In genomic region chr2:113124984-113125855, GRCh38 we compare ENCODE assay signal across 17 cellular contexts. TPM values are rescaled to one million over a fixed set of nuclear protein-coding genes. Genes with fewer than 3 reads are reported as not detected.
DNase-seq lines count a peak whose midpoint lies in the region; ATAC-seq and TF ChIP-seq lines count a peak whose summit lies in the region.
"Had no signal": no experiment of that assay in that cellular context is flagged by ENCODE, and none has a peak within 500 bp of the region (broad histone marks: within the 10 kb centered on the region; RNA-seq: fewer than 3 reads in every experiment).

No MANE protein-coding gene starts in this region.

- H3K36me3 ChIP-seq in esophagus (ENCODE audit: control insufficient read depth in 2 of 2, insufficient read depth in 2 of 2, low read length in 1 of 2) = peaks cover 9 to 18% of the 10 kb centered on the region in 2 donors

- H3K4me1 ChIP-seq in esophagus (ENCODE audit: control insufficient read depth in 2 of 2, insufficient read depth in 2 of 2, low read length in 1 of 2) = peaks cover 2 to 3% of the 10 kb centered on the region in 2 donors
- H3K4me1 ChIP-seq: parathyroid adenoma had no signal

- peak overlapping the region; percentile 90 for H3K4me3 Mint-ChIP-seq in natural killer cell treated with Interleukin-12 subunit alpha and Interleukin-12 subunit beta and Interleukin-15 and Interleukin-18, amount 100 ng/mL, for 72 hours
- H3K4me3 Mint-ChIP-seq in natural killer cell = no peak overlapping the region

- H3K9me3 ChIP-seq in esophagus (ENCODE audit: control insufficient read depth in 2 of 2, insufficient read depth in 1 of 2, low read depth in 1 of 2, low read length in 1 of 2) = no peaks in the 10 kb centered on the region

- H3K27ac ChIP-seq in esophagus (ENCODE audit: low read depth in 2 of 2, low read length in 1 of 2) = peak overlapping the region; percentile 38 to 80
- H3K27ac ChIP-seq: dorsolateral prefrontal cortex, parathyroid adenoma had no signal

- DNase-seq in natural killer cell treated with Interleukin-12 subunit alpha and Interleukin-12 subunit beta and Interleukin-15 and Interleukin-18, amount 100 ng/mL, for 72 hours (ENCODE audit: low spot score) = no peak
- no peak for DNase-seq in natural killer cell
- DNase-seq in M059J (ENCODE audit: low read depth) = peak; percentile 77
- DNase-seq in medulla oblongata (ENCODE audit: extremely low spot score) = no peak
- DNase-seq in NCI-H1436 treated with DMSO at 0.1 percent for 48 hours (lab: John Stamatoyannopoulos, UW) = no peak
- DNase-seq in G401 (ENCODE audit: low spot score) = no peak
- DNase-seq: activated B cell treated with CpG ODN at 0.5 μM for 24 hours; activated gamma-delta T cell treated with Interleukin-2 at 50 U/mL for 16 hours; dorsolateral prefrontal cortex; hypothalamus; NCI-H1048; RPMI8226; stimulated activated naive CD4-positive, alpha-beta T cell had no signal

- peaks cover 51 to 58% of the 10 kb centered on the region in 2 donors for H3K4me1 Mint-ChIP-seq in natural killer cell treated with Interleukin-12 subunit alpha and Interleukin-12 subunit beta and Interleukin-15 and Interleukin-18, amount 100 ng/mL, for 72 hours (ENCODE audit: low read depth in 2 of 2)
- H3K4me1 Mint-ChIP-seq in natural killer cell = peaks cover 22 to 24% of the 10 kb centered on the region in 2 donors

- no peaks in the 10 kb centered on the region for H3K9me3 Mint-ChIP-seq in natural killer cell treated with Interleukin-12 subunit alpha and Interleukin-12 subunit beta and Interleukin-15 and Interleukin-18, amount 100 ng/mL, for 72 hours
- no peaks in the 10 kb centered on the region for H3K9me3 Mint-ChIP-seq in natural killer cell
- H3K9me3 Mint-ChIP-seq: activated B cell treated with CpG ODN at 0.5 μM for 24 hours had no signal

- peak overlapping the region; percentile 66 to 89 for H3K27ac Mint-ChIP-seq in natural killer cell treated with Interleukin-12 subunit alpha and Interleukin-12 subunit beta and Interleukin-15 and Interleukin-18, amount 100 ng/mL, for 72 hours
- no peak overlapping the region for H3K27ac Mint-ChIP-seq in natural killer cell

- in situ Hi-C loops in G401 (cut with HindIII; ENCODE audit: low sequenced_read_pairs) = no loop called here

- intact Hi-C loops in natural killer cell (cut with micrococcal nuclease) = no loop called here

- H3K4me3 ChIP-seq in esophagus (ENCODE audit: low read depth in 1 of 2, low read length in 2 of 2) = no peak overlapping the region
- H3K4me3 ChIP-seq: dorsolateral prefrontal cortex had no signal

- no peak for TF ChIP-seq CTCF in natural killer cell (IDR thresholded peaks at IDR 0.05)

- H3K27me3 ChIP-seq in esophagus (ENCODE audit: control insufficient read depth in 1 of 2, insufficient read depth in 2 of 2, low read length in 2 of 2) = no peaks in the 10 kb centered on the region

- WGBS in esophagus, 2 donors = 53 to 61% methylated on average over 6 of the region's 6 CpGs

- no peak for ATAC-seq in natural killer cell treated with Interleukin-12 subunit alpha and Interleukin-12 subunit beta and Interleukin-15 and Interleukin-18, amount 100 ng/mL, for 72 hours
- ATAC-seq in natural killer cell (no peak), HG03521 (IDR thresholded peaks at IDR 0.05; ENCODE audit: unreplicated experiment) (no peak)

- peaks cover 6% of the 10 kb centered on the region for H3K36me3 Mint-ChIP-seq in natural killer cell treated with Interleukin-12 subunit alpha and Interleukin-12 subunit beta and Interleukin-15 and Interleukin-18, amount 100 ng/mL, for 72 hours
- H3K36me3 Mint-ChIP-seq in natural killer cell = no peaks in the 10 kb centered on the region

- peaks cover 7 to 15% of the 10 kb centered on the region in 2 donors for H3K27me3 Mint-ChIP-seq in natural killer cell treated with Interleukin-12 subunit alpha and Interleukin-12 subunit beta and Interleukin-15 and Interleukin-18, amount 100 ng/mL, for 72 hours
- H3K27me3 Mint-ChIP-seq in natural killer cell (ENCODE audit: low read depth in 2 of 2) = peaks cover 9 to 24% of the 10 kb centered on the region in 2 donors
- H3K27me3 Mint-ChIP-seq: activated B cell treated with CpG ODN at 0.5 μM for 24 hours had no signal

RNA-seq across cellular contexts. Expression of gene IL1RN, which starts 2.2 kb away (rescaled TPM):
- 1 to 10 TPM; 3.3 to 3.7 TPM for total RNA-seq in natural killer cell treated with Interleukin-12 subunit alpha and Interleukin-12 subunit beta and Interleukin-15 and Interleukin-18, amount 100 ng/mL, for 72 hours
- total RNA-seq in natural killer cell = 10 to 100 TPM in 1 of 3 donors, under 1 TPM in 2; 0.52 to 36.6 (median 0.91) TPM
- 0.05 TPM in 1 of 2 replicates, not detected in the other for total RNA-seq in M059J (2014; rRNA removed; shearing (Covaris generic))
- 1,000 to 10,000 TPM; 1,363 to 2,112 TPM for polyA plus RNA-seq in esophagus
- total RNA-seq in G401 (2014; rRNA removed; shearing (Covaris generic)) = not detected in 2 replicates
- total RNA-seq: activated B cell treated with CpG ODN at 0.5 μM for 24 hours had no signal

RNA-seq across cellular contexts. Expression of gene PSD4, which starts 48.6 kb away (rescaled TPM):
- 100 to 1,000 TPM; 299 to 305 TPM for total RNA-seq in natural killer cell treated with Interleukin-12 subunit alpha and Interleukin-12 subunit beta and Interleukin-15 and Interleukin-18, amount 100 ng/mL, for 72 hours
- total RNA-seq in natural killer cell = 100 to 1,000 TPM; 280 to 347 (median 340) TPM
- total RNA-seq in M059J (2014; rRNA removed; shearing (Covaris generic)) = 6.4 and 14.7 TPM in 2 replicates
- polyA plus RNA-seq in esophagus = 10 to 100 TPM; 18.1 to 32.6 TPM
- total RNA-seq in G401 (2014; rRNA removed; shearing (Covaris generic)) = 0.25 TPM in 1 of 2 replicates, not detected in the other

RNA-seq across cellular contexts. Expression of gene IL1F10, which starts 57.5 kb away (rescaled TPM):
- not detected for total RNA-seq in natural killer cell treated with Interleukin-12 subunit alpha and Interleukin-12 subunit beta and Interleukin-15 and Interleukin-18, amount 100 ng/mL, for 72 hours
- total RNA-seq in natural killer cell = not detected
- total RNA-seq in M059J (2014; rRNA removed; shearing (Covaris generic)) = not detected in 2 replicates
- under 1 TPM; 0.18 to 0.51 TPM for polyA plus RNA-seq in esophagus
- not detected in 2 replicates for total RNA-seq in G401 (2014; rRNA removed; shearing (Covaris generic))
- total RNA-seq: activated B cell treated with CpG ODN at 0.5 μM for 24 hours, dorsolateral prefrontal cortex, urinary bladder had no signal
- polyA plus RNA-seq: urinary bladder had no signal

Comparison
In these comparisons a context has a peak if more than half of its experiments do, and no peak if none do; other contexts are left out.
1. H3K27ac Mint-ChIP-seq: peak in natural killer cell treated with Interleukin-12 subunit alpha and Interleukin-12 subunit beta and Interleukin-15 and Interleukin-18, amount 100 ng/mL, for 72 hours (2 of 2); none in natural killer cell (0 of 2).
2. RNA of gene PSD4, which starts 48.6 kb away (total RNA-seq): 280 to 347 TPM in natural killer cell and 299 to 305 TPM in natural killer cell treated with Interleukin-12 subunit alpha and Interleukin-12 subunit beta and Interleukin-15 and Interleukin-18, amount 100 ng/mL, for 72 hours; 6.4 to 14.7 TPM in M059J and 0.25 TPM in G401; every median in the first group is over 10 times any median in the second.